In the genomic region with DNA sequence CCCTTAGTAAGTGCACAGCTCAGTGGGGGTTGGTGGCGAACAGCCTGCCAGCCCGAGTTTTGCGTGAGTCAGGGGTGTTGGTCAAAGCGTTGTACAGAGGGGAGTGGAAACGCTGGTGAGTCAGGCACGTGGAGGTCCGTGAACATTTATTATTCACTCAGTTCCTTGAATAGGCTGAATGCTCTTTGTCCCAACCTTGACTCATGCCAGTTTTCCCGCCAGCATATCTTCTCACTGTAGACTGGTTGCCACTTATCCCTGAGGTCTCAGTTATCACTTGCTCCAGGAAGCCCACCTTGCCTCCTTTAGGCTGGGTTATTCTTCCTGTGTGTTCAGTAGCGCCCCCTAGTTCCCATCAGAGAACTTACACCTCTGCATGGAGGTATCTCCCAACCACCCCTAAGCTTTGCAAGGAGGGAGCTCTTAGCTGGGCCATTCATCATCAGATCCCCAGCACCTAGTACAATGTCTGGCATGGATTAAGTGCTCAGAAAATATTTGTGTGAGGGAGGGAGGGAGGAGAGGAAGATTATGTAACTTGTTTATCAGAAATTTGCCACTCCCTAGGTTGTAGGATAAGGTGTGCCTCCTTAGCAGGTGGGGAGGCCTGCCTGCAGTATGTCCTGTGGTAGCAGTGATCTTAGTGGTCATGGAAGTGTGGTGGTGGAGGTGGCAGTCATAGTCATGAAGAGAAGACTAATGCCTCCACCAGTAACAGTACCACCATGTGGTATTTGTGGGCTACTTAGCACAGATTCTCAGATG, we compare ENCODE assay signal across 9 cellular contexts.
A peak's percentile ranks its signal among the peaks of the same experiment; 100 is the strongest.
DNase-seq lines count a peak whose midpoint lies in the region; ATAC-seq, FAIRE-seq and TF ChIP-seq lines count a peak whose summit lies in the region.
"Had no signal": no experiment of that assay in that cellular context is flagged by ENCODE, and none has a peak within 500 bp of the region (broad histone marks: within the 10 kb centered on the region; RNA-seq: fewer than 3 reads in every experiment).

No MANE protein-coding gene starts in this region.

- no peak for TF ChIP-seq EP300 in transverse colon (IDR thresholded peaks at IDR 0.05; ENCODE audit: low read depth)

- H3K27ac ChIP-seq in CD8-positive, alpha-beta T cell (ENCODE audit: low read depth, low read length) = no peak overlapping the region
- H3K27ac ChIP-seq in kidney (ENCODE audit: low read depth in 2 of 2, low read length in 2 of 2) (no peak overlapping the region), transverse colon (no peak overlapping the region)

- intact Hi-C loops in CD8-positive, alpha-beta T cell (cut with DNase I, micrococcal nuclease) = no loop called here
- intact Hi-C loops in kidney (cut with DNase I) (no loop called here), transverse colon (cut with DNase I; ENCODE audit: low total_unique reads) (no loop called here)

- H3K9ac ChIP-seq in kidney (ENCODE audit: low read length in 2 of 2) = no peak overlapping the region

- no peaks in the 10 kb centered on the region for H3K36me3 ChIP-seq in CD8-positive, alpha-beta T cell (ENCODE audit: insufficient read depth, low read length)
- H3K36me3 ChIP-seq in kidney (ENCODE audit: control insufficient read depth in 1 of 2, insufficient read depth in 2 of 2, low read length in 2 of 2) (peaks cover 0 to 6% of the 10 kb centered on the region in 2 donors), transverse colon (no peaks in the 10 kb centered on the region)

- no peaks in the 10 kb centered on the region for H3K27me3 ChIP-seq in CD8-positive, alpha-beta T cell (ENCODE audit: insufficient read depth, low read length)
- H3K27me3 ChIP-seq in transverse colon = no peaks in the 10 kb centered on the region

- no peaks in the 10 kb centered on the region for H3K9me3 ChIP-seq in CD8-positive, alpha-beta T cell (ENCODE audit: low read length)
- H3K9me3 ChIP-seq in kidney (ENCODE audit: control insufficient read depth in 1 of 2, low read length in 2 of 2) = no peaks in the 10 kb centered on the region
- no peaks in the 10 kb centered on the region for H3K9me3 ChIP-seq in transverse colon

- peaks cover 6% of the 10 kb centered on the region for H3K27me3 Mint-ChIP-seq in CD8-positive, alpha-beta T cell (ENCODE audit: low read depth)
- peaks cover 5% of the 10 kb centered on the region for H3K27me3 Mint-ChIP-seq in activated naive CD8-positive, alpha-beta T cell treated with anti-CD3 and anti-CD28 coated beads, Interleukin-2, amount 50 U/mL, for 24 hours

- no peak for TF ChIP-seq POLR2A in transverse colon (IDR thresholded peaks at IDR 0.05)

- no peak overlapping the region for H3K4me3 Mint-ChIP-seq in CD8-positive, alpha-beta T cell
- no peak overlapping the region for H3K4me3 Mint-ChIP-seq in activated naive CD8-positive, alpha-beta T cell treated with anti-CD3 and anti-CD28 coated beads, Interleukin-2, amount 50 U/mL, for 24 hours

- 52 to 84% methylated on average over 2 to 9 of the region's 9 CpGs for WGBS in transverse colon (ENCODE audit: low coverage in 1 of 2), 2 donors

- no peak for DNase-seq in CD8-positive, alpha-beta T cell
- peak; percentile 7 for DNase-seq in HCEC 1CT
- peak; percentile 51 for DNase-seq in activated naive CD8-positive, alpha-beta T cell treated with anti-CD3 and anti-CD28 coated beads, Interleukin-2, amount 50 U/mL, for 24 hours
- no peak for DNase-seq in kidney
- DNase-seq in transverse colon = no peak
- DNase-seq in NCI-H1048 (lab: John Stamatoyannopoulos, UW) = no peak
- no peak for DNase-seq in NCI-H2227 treated with DMSO at 0.1 percent for 48 hours (lab: John Stamatoyannopoulos, UW)
- DNase-seq: NCI-H2029 treated with DMSO at 0.1 percent for 48 hours had no signal

- no peak overlapping the region for H3K27ac Mint-ChIP-seq in CD8-positive, alpha-beta T cell
- peak overlapping the region; percentile 90 for H3K27ac Mint-ChIP-seq in activated naive CD8-positive, alpha-beta T cell treated with anti-CD3 and anti-CD28 coated beads, Interleukin-2, amount 50 U/mL, for 24 hours

- TF ChIP-seq CTCF in CD8-positive, alpha-beta T cell (IDR thresholded peaks at IDR 0.05) = no peak
- TF ChIP-seq CTCF in kidney (IDR thresholded peaks at IDR 0.05; ENCODE audit: borderline replicate concordance, extremely low read depth, insufficient read depth) (peak; percentile 25), transverse colon (IDR thresholded peaks at IDR 0.05) (peak in 1 of 5 experiments; percentile 24)

- H3K4me1 ChIP-seq in CD8-positive, alpha-beta T cell (ENCODE audit: insufficient read depth, low read length) = no peaks in the 10 kb centered on the region
- H3K4me1 ChIP-seq in kidney (ENCODE audit: control insufficient read depth in 1 of 2, insufficient read depth in 1 of 2, low read depth in 1 of 2, low read length in 2 of 2) (no peaks in the 10 kb centered on the region), transverse colon (no peaks in the 10 kb centered on the region)

- FAIRE-seq in kidney (lab: Jason Lieb, UNC) = no peak

- peaks cover 5% of the 10 kb centered on the region for H3K9me3 Mint-ChIP-seq in CD8-positive, alpha-beta T cell
- peaks cover 18% of the 10 kb centered on the region for H3K9me3 Mint-ChIP-seq in activated naive CD8-positive, alpha-beta T cell treated with anti-CD3 and anti-CD28 coated beads, Interleukin-2, amount 50 U/mL, for 24 hours

- peaks cover 8% of the 10 kb centered on the region for H3K4me1 Mint-ChIP-seq in CD8-positive, alpha-beta T cell (ENCODE audit: low read depth)
- H3K4me1 Mint-ChIP-seq in activated naive CD8-positive, alpha-beta T cell treated with anti-CD3 and anti-CD28 coated beads, Interleukin-2, amount 50 U/mL, for 24 hours = peaks cover 59% of the 10 kb centered on the region

- H3K4me3 ChIP-seq in CD8-positive, alpha-beta T cell (ENCODE audit: low read depth, low read length) = no peak overlapping the region
- H3K4me3 ChIP-seq in kidney (ENCODE audit: low read length in 2 of 2) (no peak overlapping the region), transverse colon (no peak overlapping the region)

- in situ Hi-C loops in transverse colon (cut with MboI; ENCODE audit: low pct_ligation_motif_present in 1 of 4, low pct_unique_long_range_greater_than_20kb in 1 of 4, low sequenced_read_pairs in 3 of 4) = no loop called here

- ATAC-seq in CD8-positive, alpha-beta T cell = peak; percentile 31
- peak; percentile 44 for ATAC-seq in activated naive CD8-positive, alpha-beta T cell treated with anti-CD3 and anti-CD28 coated beads, Interleukin-2, amount 50 U/mL, for 24 hours
- no peak for ATAC-seq in HG03097 (IDR thresholded peaks at IDR 0.05; ENCODE audit: low FRiP score, unreplicated experiment)

- CTCF ChIA-PET in CD8-positive, alpha-beta T cell (lab: Charles Lee) = no interaction called here

- POLR2A ChIA-PET in CD8-positive, alpha-beta T cell (lab: Charles Lee) = no interaction called here

- no peaks in the 10 kb centered on the region for H3K36me3 Mint-ChIP-seq in CD8-positive, alpha-beta T cell
- peaks cover 38% of the 10 kb centered on the region for H3K36me3 Mint-ChIP-seq in activated naive CD8-positive, alpha-beta T cell treated with anti-CD3 and anti-CD28 coated beads, Interleukin-2, amount 50 U/mL, for 24 hours (ENCODE audit: low read depth)

Comparison
In these comparisons a context has a peak if more than half of its experiments do, and no peak if none do; other contexts are left out.
1. DNase-seq: peak in HCEC 1CT (single experiment) and activated naive CD8-positive, alpha-beta T cell treated with anti-CD3 and anti-CD28 coated beads, Interleukin-2, amount 50 U/mL, for 24 hours (single experiment); none in CD8-positive, alpha-beta T cell (0 of 7), kidney (single experiment), transverse colon (single experiment), NCI-H1048 (single experiment) and NCI-H2227 treated with DMSO at 0.1 percent for 48 hours (single experiment).